ENCODE assay signal across 2 cellular contexts in genomic region chr22:37072673-37073072, GRCh38.
A peak's percentile ranks its signal among the peaks of the same experiment; 100 is the strongest.
TF ChIP-seq lines count a peak whose summit lies in the region.

No MANE protein-coding gene starts in this region.

TF ChIP-seq in HepG2, 621 proteins besides CTCF, POLR2A, EP300 and RAD21:
- TF ChIP-seq ZNF879 (CRISPR knock-in tag; IDR thresholded peaks at IDR 0.05) (no peak), FOXK2 (IDR thresholded peaks at IDR 0.05) (0 out of 2 replicates have a peak, but pooled peaks have one; percentile 14), KDM5A (IDR thresholded peaks at IDR 0.05; ENCODE audit: borderline replicate concordance, low read length) (no peak), ZNF773 (CRISPR knock-in tag; IDR thresholded peaks at IDR 0.05; ENCODE audit: borderline replicate concordance) (no peak), ZNF143 (CRISPR knock-in tag; IDR thresholded peaks at IDR 0.05) (no peak), IKZF1 (IDR thresholded peaks at IDR 0.05) (no peak), RFX1 (IDR thresholded peaks at IDR 0.05) (no peak)

TF ChIP-seq in K562, 482 proteins besides CTCF, POLR2A, EP300 and RAD21:
- TF ChIP-seq ARHGAP35 (IDR thresholded peaks at IDR 0.05; ENCODE audit: partially characterized antibody) (peak; percentile 96), ZNF280A (IDR thresholded peaks at IDR 0.05; ENCODE audit: low read depth, partially characterized antibody) (peak; percentile 50), MEIS2 (IDR thresholded peaks at IDR 0.05; ENCODE audit: partially characterized antibody) (peak; percentile 89), ZNF76 (CRISPR knock-in tag; IDR thresholded peaks at IDR 0.05; ENCODE audit: borderline replicate concordance) (no peak), PRMT5 (CRISPR knock-in tag; IDR thresholded peaks at IDR 0.05) (no peak), E4F1 (CRISPR knock-in tag; IDR thresholded peaks at IDR 0.05; ENCODE audit: borderline replicate concordance) (no peak), PBX2 (CRISPR knock-in tag; IDR thresholded peaks at IDR 0.05; ENCODE audit: low read depth) (no peak), PBX2 (tag; conservative IDR thresholded peaks at IDR 0.05; ENCODE audit: low read depth) (peak; percentile 96), KDM4B (IDR thresholded peaks at IDR 0.05; ENCODE audit: borderline replicate concordance in 2 of 2, low read depth in 1 of 2) (peak in 1 of 2 experiments; percentile 76; a peak in 1 of 4 replicates), CTBP1 (IDR thresholded peaks at IDR 0.05; ENCODE audit: borderline replicate concordance) (peak; percentile 23; the same call in 1 of the 2 replicates), KLF6 (CRISPR knock-in tag; IDR thresholded peaks at IDR 0.05; ENCODE audit: borderline replicate concordance) (no peak), NR3C1 (CRISPR knock-in tag; IDR thresholded peaks at IDR 0.05) (no peak), HDAC1 (IDR thresholded peaks at IDR 0.05) (peak in 1 of 2 experiments; percentile 48; a peak in 1 of 4 replicates), HDAC2 (IDR thresholded peaks at IDR 0.05) (no peak), CBX3 (IDR thresholded peaks at IDR 0.05; ENCODE audit: borderline replicate concordance in 1 of 2, low read length in 2 of 2) (peak in 1 of 2 experiments; percentile 76; a peak in 1 of 3 replicates), ATF6 (CRISPR knock-in tag; IDR thresholded peaks at IDR 0.05) (no peak), PKNOX1 (IDR thresholded peaks at IDR 0.05) (peak; percentile 95), RFX1 (IDR thresholded peaks at IDR 0.05) (no peak), KDM1A (IDR thresholded peaks at IDR 0.05) (peak; percentile 31 to 40; a peak in 1 of 4 replicates), ZNF133 (CRISPR knock-in tag; IDR thresholded peaks at IDR 0.05) (no peak), GATAD2A (IDR thresholded peaks at IDR 0.05) (no peak), RBM39 (optimal IDR thresholded peaks at IDR 0.05; ENCODE audit: low read depth, low read length) (no peak), LEF1 (IDR thresholded peaks at IDR 0.05) (peak; percentile 31; the same call in 1 of the 2 replicates), EHMT2 (IDR thresholded peaks at IDR 0.05) (0 out of 2 replicates have a peak, but pooled peaks have one; percentile 27)
